In genomic region chr6:105992315-105992961, GRCh38 we compare ENCODE assay signal across 8 cellular contexts.
DNase-seq lines count a peak whose midpoint lies in the region; ATAC-seq and TF ChIP-seq lines count a peak whose summit lies in the region.

No MANE protein-coding gene starts in this region.

- H3K36me3 ChIP-seq in duodenal mucosa (ENCODE audit: control insufficient read depth in 1 of 2, insufficient read depth in 2 of 2, low read length in 2 of 2) (no peaks in the 10 kb centered on the region), lung (ENCODE audit: control insufficient read depth in 2 of 2, insufficient read depth in 2 of 2, low read length in 2 of 2) (no peaks in the 10 kb centered on the region)

- peak; percentile 96 for DNase-seq in AG20443 (ENCODE audit: low spot score)
- DNase-seq in NCI-H460 (ENCODE audit: extremely low read depth, low read depth): peak; percentile 59
- DNase-seq in activated CD4-positive, alpha-beta T cell treated with anti-CD3 and anti-CD28 coated beads, Interleukin-2, amount 50 U/mL, for 4 hours: peak; percentile 82 to 85
- peak; percentile 77 for DNase-seq in lung (ENCODE audit: low spot score)
- peak; percentile 69 to 85 (median 75) for DNase-seq in stimulated activated CD4-positive, alpha-beta T cell treated with anti-CD3 and anti-CD28 coated beads, TNF-alpha, amount 100 ng/mL, for 24 hours (ENCODE audit: low read depth in 3 of 3)

- no peaks in the 10 kb centered on the region for H3K9me3 ChIP-seq in duodenal mucosa (ENCODE audit: control insufficient read depth in 1 of 2, low read length in 2 of 2)
- H3K9me3 ChIP-seq in lung (ENCODE audit: control insufficient read depth in 2 of 2, insufficient read depth in 1 of 2, low read length in 1 of 2): peaks cover 0 to 5% of the 10 kb centered on the region in 2 donors

- H3K27me3 ChIP-seq in duodenal mucosa (ENCODE audit: control insufficient read depth in 1 of 2, insufficient read depth in 2 of 2, low read length in 2 of 2) (peaks cover 12 to 13% of the 10 kb centered on the region in 2 donors), lung (ENCODE audit: control insufficient read depth, insufficient read depth) (no peaks in the 10 kb centered on the region)

- WGBS in lung, 2 donors: 3 to 5% methylated on average over 34 of the region's 34 CpGs

- peak overlapping the region; percentile 63 to 81 for H3K9ac ChIP-seq in duodenal mucosa (ENCODE audit: low read depth in 1 of 2, low read length in 2 of 2)

- ATAC-seq in GM19035 (IDR thresholded peaks at IDR 0.05; ENCODE audit: unreplicated experiment) (peak; percentile 82), HG03196 (IDR thresholded peaks at IDR 0.05; ENCODE audit: unreplicated experiment) (peak; percentile 84), lung (ENCODE audit: insufficient read depth, low FRiP score) (peak; percentile 90)

- TF ChIP-seq CTCF in lung (IDR thresholded peaks at IDR 0.05; ENCODE audit: control extremely low read depth, extremely low read depth): no peak

- H3K4me3 ChIP-seq in duodenal mucosa (ENCODE audit: low read depth in 1 of 2, low read length in 2 of 2): peak overlapping the region; percentile 78 to 82
- peak overlapping the region; percentile 53 for H3K4me3 ChIP-seq in lung

- H3K4me1 ChIP-seq in duodenal mucosa (ENCODE audit: control insufficient read depth in 1 of 2, insufficient read depth in 2 of 2, low read length in 2 of 2): peaks cover 23 to 27% of the 10 kb centered on the region in 2 donors
- peaks cover 0 to 3% of the 10 kb centered on the region in 2 donors for H3K4me1 ChIP-seq in lung (ENCODE audit: control insufficient read depth in 2 of 2, insufficient read depth in 2 of 2, low read length in 2 of 2)

- H3K27ac ChIP-seq in duodenal mucosa (ENCODE audit: low read depth, low read length) (peak overlapping the region; percentile 34), lung (ENCODE audit: low read depth in 1 of 2, low read length in 1 of 2) (peak overlapping the region in 1 of 2 donors; percentile 31)
